18 cellular contexts compared by ENCODE assay signal in the genomic region with DNA sequence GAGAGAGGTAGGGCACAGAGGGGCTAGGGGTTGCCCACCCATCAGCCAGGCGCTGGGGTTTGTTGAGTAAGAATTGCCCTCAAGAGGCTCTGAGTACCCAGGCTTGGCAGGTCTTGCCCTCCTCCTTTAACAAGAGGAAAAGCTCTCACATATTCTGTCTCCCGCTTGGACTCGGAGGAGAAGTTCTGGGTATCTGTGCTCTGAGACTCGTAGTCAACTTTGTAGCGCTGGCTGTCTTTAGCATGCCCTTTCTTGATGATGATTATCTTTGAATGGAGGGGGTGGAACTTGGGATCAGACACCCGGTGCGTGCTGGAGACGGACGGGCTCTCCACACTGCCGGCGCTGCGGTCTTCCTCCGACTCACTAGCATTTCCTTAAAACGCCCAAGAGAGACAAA. TPM values are rescaled to one million over a fixed set of nuclear protein-coding genes. Genes with fewer than 3 reads are reported as not detected.
"Had no signal": no experiment of that assay in that cellular context is flagged by ENCODE, and none has a peak within 500 bp of the region (broad histone marks: within the 10 kb centered on the region; RNA-seq: fewer than 3 reads in every experiment).

No MANE protein-coding gene starts in this region.

- H3K27ac Mint-ChIP-seq: activated naive CD4-positive, alpha-beta T cell treated with anti-CD3 and anti-CD28 coated beads, Interleukin-2, amount 50 U/mL, for 72 hours; stimulated activated naive CD8-positive, alpha-beta T cell treated with anti-CD3 and anti-CD28 coated beads, Interleukin-15, amount 100 ng/mL, for 72 hours; T-helper 1 cell treated with Interleukin-12 subunit alpha and Interleukin-12 subunit beta and Interleukin-4 antibody, amounts not matched to agents 30 μg/mL and 1 μg/mL, for 36 hours had no signal

- H3K4me1 ChIP-seq: prostate gland had no signal

- H3K36me3 ChIP-seq: adrenal gland, left lung, prostate gland had no signal

- H3K4me3 Mint-ChIP-seq: stimulated activated naive CD8-positive, alpha-beta T cell treated with anti-CD3 and anti-CD28 coated beads, Interleukin-15, amount 100 ng/mL, for 72 hours; T-helper 1 cell treated with Interleukin-12 subunit alpha and Interleukin-12 subunit beta and Interleukin-4 antibody, amounts not matched to agents 30 μg/mL and 1 μg/mL, for 36 hours had no signal

- H3K9me3 Mint-ChIP-seq: activated naive CD4-positive, alpha-beta T cell treated with anti-CD3 and anti-CD28 coated beads, Interleukin-2, amount 50 U/mL, for 72 hours; stimulated activated naive CD8-positive, alpha-beta T cell treated with anti-CD3 and anti-CD28 coated beads, Interleukin-15, amount 100 ng/mL, for 72 hours; T-helper 1 cell treated with Interleukin-12 subunit alpha and Interleukin-12 subunit beta and Interleukin-4 antibody, amounts not matched to agents 30 μg/mL and 1 μg/mL, for 36 hours had no signal

- H3K9me3 ChIP-seq: adrenal gland, esophagus squamous epithelium, left lung, prostate gland, suprapubic skin, upper lobe of left lung had no signal

- H3K27ac ChIP-seq: adrenal gland, esophagus squamous epithelium, left lung, prostate gland, skin epidermis, suprapubic skin, upper lobe of left lung had no signal

- DNase-seq: esophagus squamous epithelium had no signal

- H3K4me3 ChIP-seq: adrenal gland, left lung, prostate gland, skin epidermis, upper lobe of left lung had no signal

RNA-seq across cellular contexts. Expression of gene IGFBP1, which starts 28.8 kb away (rescaled TPM):
- total RNA-seq: activated CD8-positive, alpha-beta memory T cell treated with anti-CD3 and anti-CD28 coated beads for 36 hours; activated naive CD4-positive, alpha-beta T cell treated with anti-CD3 and anti-CD28 coated beads, Interleukin-2, amount 50 U/mL, for 72 hours; esophagus squamous epithelium; glomerular endothelial cell; left lung; myocyte; prostate gland had no signal
- polyA plus RNA-seq: neural cell had no signal

RNA-seq across cellular contexts. Expression of gene CCDC201, which starts 44.2 kb away (rescaled TPM):
- total RNA-seq: activated CD8-positive, alpha-beta memory T cell treated with anti-CD3 and anti-CD28 coated beads for 36 hours; activated naive CD4-positive, alpha-beta T cell treated with anti-CD3 and anti-CD28 coated beads, Interleukin-2, amount 50 U/mL, for 72 hours; adrenal gland; dermis blood vessel endothelial cell; esophagus squamous epithelium; glomerular endothelial cell; left lung; lung microvascular endothelial cell; myocyte; omental fat pad; prostate gland; right cardiac atrium; suprapubic skin; upper lobe of left lung had no signal
- polyA plus RNA-seq: adrenal gland, neural cell, right cardiac atrium had no signal
